17 cellular contexts compared by ENCODE assay signal in the genomic region with DNA sequence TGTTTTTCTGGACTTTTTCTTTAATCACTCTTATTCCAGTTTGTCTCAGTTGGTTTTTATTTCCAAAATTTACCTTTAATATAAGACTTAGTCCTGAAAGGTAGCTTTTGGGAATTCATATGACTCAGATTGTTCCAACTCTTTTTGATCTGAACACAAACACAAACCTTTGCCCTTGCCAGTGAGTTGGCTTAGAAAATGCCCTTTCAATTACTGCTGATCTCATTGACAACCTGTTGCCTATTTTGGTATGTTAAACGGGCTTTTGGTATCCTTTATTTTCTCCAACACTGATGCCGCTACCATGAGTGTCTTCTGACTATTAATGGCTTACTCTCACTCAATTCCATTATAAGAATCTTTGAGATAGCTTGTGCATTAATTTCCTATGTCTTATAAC.
DNase-seq lines count a peak whose midpoint lies in the region; ATAC-seq, FAIRE-seq and TF ChIP-seq lines count a peak whose summit lies in the region.
"Had no signal": no experiment of that assay in that cellular context is flagged by ENCODE, and none has a peak within 500 bp of the region (broad histone marks: within the 10 kb centered on the region; RNA-seq: fewer than 3 reads in every experiment).

No MANE protein-coding gene starts in this region.

- no peaks in the 10 kb centered on the region for H3K27me3 ChIP-seq in HCT116 (ENCODE audit: insufficient read depth, low read length)
- H3K27me3 ChIP-seq in small intestine (ENCODE audit: control insufficient read depth in 2 of 2, insufficient read depth in 2 of 2, low read length in 2 of 2), result no peaks in the 10 kb centered on the region
- H3K27me3 ChIP-seq: BLaER1 treated with 17β-estradiol and CSF1 and Interleukin-3, amounts not matched to agents 10 nM and 100 nM had no signal

- RAD21 ChIA-PET in HCT116 (lab: Charles Lee; ENCODE audit: low non-redundant PET in 1 of 2, low total read pairs in 2 of 2, uncharacterized antibody in 2 of 2, unreplicated experiment in 2 of 2), result no interaction called here

- H3K27ac ChIP-seq in HCT116 (ENCODE audit: low read depth, low read length) (peak overlapping the region; percentile 26; the same call in 1 of the 2 replicates), small intestine (ENCODE audit: low read depth in 1 of 2, low read length in 1 of 2) (no peak overlapping the region)
- H3K27ac ChIP-seq: BLaER1 treated with 17β-estradiol and CSF1 and Interleukin-3, amounts not matched to agents 10 nM and 100 nM; HL-60 had no signal

- POLR2A ChIA-PET in HCT116 (lab: Charles Lee), result no interaction called here

- TF ChIP-seq CTCF in HCT116 (IDR thresholded peaks at IDR 0.05 in 2 of 3, conservative IDR thresholded peaks at IDR 0.05 in 1 of 3; ENCODE audit: borderline replicate concordance in 1 of 3, insufficient read depth in 1 of 3, low read depth in 2 of 3, low read length in 2 of 3) (no peak), omental fat pad (IDR thresholded peaks at IDR 0.05) (no peak)

- H3K36me3 ChIP-seq in HCT116 (ENCODE audit: control insufficient read depth in 1 of 2, insufficient read depth in 2 of 2, low read length in 2 of 2) (no peaks in the 10 kb centered on the region), small intestine (ENCODE audit: control insufficient read depth in 2 of 2, insufficient read depth in 2 of 2, low read length in 2 of 2) (no peaks in the 10 kb centered on the region)
- H3K36me3 ChIP-seq: BLaER1 treated with 17β-estradiol and CSF1 and Interleukin-3, amounts not matched to agents 10 nM and 100 nM; HAP-1 had no signal

- H3K4me1 ChIP-seq in HCT116 (ENCODE audit: control insufficient read depth in 1 of 2, insufficient read depth in 2 of 2, low read length in 2 of 2) (peaks cover 12% of the 10 kb centered on the region in 2 experiments), small intestine (ENCODE audit: control insufficient read depth in 2 of 2, insufficient read depth in 1 of 2, low read depth in 1 of 2, low read length in 1 of 2) (no peaks in the 10 kb centered on the region)
- H3K4me1 ChIP-seq: BLaER1 treated with 17β-estradiol and CSF1 and Interleukin-3, amounts not matched to agents 10 nM and 100 nM had no signal

- no peaks in the 10 kb centered on the region for H4K20me1 ChIP-seq in HCT116 (ENCODE audit: insufficient read depth)
- H4K20me1 ChIP-seq: BLaER1 treated with 17β-estradiol and CSF1 and Interleukin-3, amounts not matched to agents 10 nM and 100 nM had no signal

- no peaks in the 10 kb centered on the region for H3K9me2 ChIP-seq in HCT116 (ENCODE audit: insufficient read depth)

- peak overlapping the region; percentile 31 for H3K4me2 ChIP-seq in HCT116 (ENCODE audit: low read length)
- H3K4me2 ChIP-seq: BLaER1 treated with 17β-estradiol and CSF1 and Interleukin-3, amounts not matched to agents 10 nM and 100 nM had no signal

- 57 to 78% (median 58%) methylated on average over 2 of the region's 2 CpGs for WGBS in small intestine, 3 donors

- ATAC-seq in HCT116 (no peak), left lobe of liver (peak; percentile 76), omental fat pad (ENCODE audit: low FRiP score) (no peak)
- ATAC-seq: CD8-positive, alpha-beta T cell had no signal

- H3K9me3 ChIP-seq in HCT116 (ENCODE audit: control insufficient read depth in 1 of 2, insufficient read depth in 1 of 2, low read depth in 1 of 2, low read length in 2 of 2), result 0 out of 4 replicates have a peak, but pooled peaks cover 0 to 3% of the 10 kb centered on the region in 2 experiments
- no peaks in the 10 kb centered on the region for H3K9me3 ChIP-seq in small intestine (ENCODE audit: control insufficient read depth, low read depth)
- H3K9me3 ChIP-seq: BLaER1 treated with 17β-estradiol and CSF1 and Interleukin-3, amounts not matched to agents 10 nM and 100 nM; HAP-1 had no signal

- H3K4me3 ChIP-seq in HCT116 (replicated peaks in 1 of 2; ENCODE audit: low read depth in 1 of 2, low read length in 2 of 2), result no peak overlapping the region
- H3K4me3 ChIP-seq in small intestine (ENCODE audit: low read depth in 1 of 2, low read length in 2 of 2), result no peak overlapping the region
- H3K4me3 ChIP-seq: BLaER1 treated with 17β-estradiol and CSF1 and Interleukin-3, amounts not matched to agents 10 nM and 100 nM; HAP-1 had no signal

- no peak for FAIRE-seq in small intestine (lab: Jason Lieb, UNC)
- FAIRE-seq: GM12891, GM19239 had no signal

- TF ChIP-seq POLR2A in HCT116 (IDR thresholded peaks at IDR 0.05; ENCODE audit: borderline replicate concordance, extremely low read depth, insufficient read depth, insufficient read length), result no peak

- no TSS peak for BruUV-seq in HCT116 (replicated peaks; lab: Mats Ljungman, UMichigan)

- no peak overlapping the region for H3K9ac ChIP-seq in HCT116 (ENCODE audit: low read length)
- H3K9ac ChIP-seq: BLaER1 treated with 17β-estradiol and CSF1 and Interleukin-3, amounts not matched to agents 10 nM and 100 nM had no signal

- CTCF ChIA-PET in HCT116 (lab: Charles Lee), result no interaction called here

- H3K79me2 ChIP-seq in HCT116 (ENCODE audit: insufficient read depth, low read length), result peaks cover 12% of the 10 kb centered on the region

- no peak overlapping the region for H2AFZ ChIP-seq in HCT116 (ENCODE audit: low read depth, low read length, poor library complexity, severe bottlenecking)

- TF ChIP-seq RAD21 in HCT116 (IDR thresholded peaks at IDR 0.05; ENCODE audit: low read depth), result no peak

- DNase-seq in HCT116 (ENCODE audit: low read depth, low spot score), result no peak
- peak; percentile 3 for DNase-seq in NCI-H69 (lab: John Stamatoyannopoulos, UW)
- no peak for DNase-seq in left lobe of liver (ENCODE audit: low spot score)
- DNase-seq in small intestine, result peak; percentile 9
- no peak for DNase-seq in head of caudate nucleus
- no peak for DNase-seq in NCI-H2029 (lab: John Stamatoyannopoulos, UW)
- no peak for DNase-seq in omental fat pad (ENCODE audit: low spot score)
- DNase-seq: Calu3; CD8-positive, alpha-beta T cell; DMS79 treated with DMSO at 0.1 percent for 48 hours; GF-D8; HFFc6 had no signal

- intact Hi-C loops in HCT116 (cut with micrococcal nuclease), result no loop called here
- intact Hi-C loops in head of caudate nucleus (cut with DNase I), result no loop called here

TF ChIP-seq in HCT116, 20 proteins besides CTCF, POLR2A, EP300 and RAD21:
- no peak for TF ChIP-seq POLR2AphosphoS5 (IDR thresholded peaks at IDR 0.05; ENCODE audit: low read depth, low read length)
- TF ChIP-seq FOSL1 (IDR thresholded peaks at IDR 0.05; ENCODE audit: low read depth), result 0 out of 2 replicates have a peak, but pooled peaks have one; percentile 19
- TF ChIP-seq EZH2 (IDR thresholded peaks at IDR 0.05), result no peak
- peak; percentile 51; the same call in 1 of the 2 replicates for TF ChIP-seq CBX3 (IDR thresholded peaks at IDR 0.05; ENCODE audit: low read depth)
- TF ChIP-seq, protein P1, sequence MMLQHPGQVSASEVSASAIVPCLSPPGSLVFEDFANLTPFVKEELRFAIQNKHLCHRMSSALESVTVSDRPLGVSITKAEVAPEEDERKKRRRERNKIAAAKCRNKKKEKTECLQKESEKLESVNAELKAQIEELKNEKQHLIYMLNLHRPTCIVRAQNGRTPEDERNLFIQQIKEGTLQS (IDR thresholded peaks at IDR 0.05), result no peak
- TF ChIP-seq ELF1 (IDR thresholded peaks at IDR 0.05; ENCODE audit: borderline replicate concordance, low read depth), result no peak
- TF ChIP-seq JUND (IDR thresholded peaks at IDR 0.05), result 0 out of 2 replicates have a peak, but pooled peaks have one; percentile 14
- TF ChIP-seq YY1 (IDR thresholded peaks at IDR 0.05; ENCODE audit: extremely low read depth, insufficient replicate concordance, low read depth, low read length), result no peak
- TF ChIP-seq SP1 (IDR thresholded peaks at IDR 0.05; ENCODE audit: low read depth), result no peak

Comparison
In these comparisons a context has a peak if more than half of its experiments do, and no peak if none do; other contexts are left out.
1. DNase-seq: peak in NCI-H69 (single experiment) and small intestine (single experiment); none in HCT116 (single experiment), left lobe of liver (single experiment), head of caudate nucleus (0 of 42), NCI-H2029 (single experiment) and omental fat pad (single experiment).